In genomic region chr15:88623632-88624031, GRCh38 we compare ENCODE assay signal across 7 cellular contexts. TPM values are rescaled to one million over a fixed set of nuclear protein-coding genes. Genes with fewer than 3 reads are reported as not detected.
DNase-seq lines count a peak whose midpoint lies in the region; ATAC-seq and TF ChIP-seq lines count a peak whose summit lies in the region.

No MANE protein-coding gene starts in this region.

- no peak for TF ChIP-seq CTCF in WI38 (IDR thresholded peaks at IDR 0.05; ENCODE audit: low read depth, low read length)
- no peak for TF ChIP-seq CTCF in foreskin keratinocyte (conservative IDR thresholded peaks at IDR 0.05)

- in situ Hi-C loops in HAP-1 (cut with MboI; ENCODE audit: low sequenced_read_pairs): no loop called here

- no peaks in the 10 kb centered on the region for H3K9me3 ChIP-seq in HAP-1

- DNase-seq in HAP-1 (ENCODE audit: low spot score in 2 of 2) (peak in 1 of 2 experiments; percentile 32), foreskin keratinocyte (no peak), NCI-H2227 (lab: John Stamatoyannopoulos, UW; ENCODE audit: unreplicated experiment) (no peak), HCEC 1CT (no peak)
- peak; percentile 4 for DNase-seq in stimulated activated naive CD8-positive, alpha-beta T cell treated with anti-CD3 and anti-CD28 coated beads, Interleukin-15, Interleukin-2, amounts not matched to agents 100 U/mL and 50 U/mL, for 24 hours

- H3K4me1 ChIP-seq in HAP-1 (peaks cover 45% of the 10 kb centered on the region), foreskin keratinocyte (peaks cover 5% of the 10 kb centered on the region)

- H3K4me3 ChIP-seq in HAP-1 (peak overlapping the region; percentile 88), WI38 (ENCODE audit: low read depth, low read length) (peak overlapping the region; percentile 83)

- peaks cover 72% of the 10 kb centered on the region for H3K36me3 ChIP-seq in HAP-1 (replicated peaks)

- H3K27me3 ChIP-seq in HAP-1 (ENCODE audit: low read depth) (no peaks in the 10 kb centered on the region), foreskin keratinocyte (no peaks in the 10 kb centered on the region)

- ATAC-seq in foreskin keratinocyte (no peak), GM18505 (IDR thresholded peaks at IDR 0.05; ENCODE audit: unreplicated experiment) (no peak)
- ATAC-seq in stimulated activated naive CD8-positive, alpha-beta T cell treated with anti-CD3 and anti-CD28 coated beads, Interleukin-15, Interleukin-2, amounts not matched to agents 100 U/mL and 50 U/mL, for 24 hours: no peak

- H3K27ac ChIP-seq in foreskin keratinocyte: peak overlapping the region; percentile 95

- no peak for TF ChIP-seq POLR2A in GM18505 (IDR thresholded peaks at IDR 0.05; ENCODE audit: borderline replicate concordance, extremely low read depth, insufficient read depth, insufficient read length)

RNA-seq across cellular contexts. Expression of gene AEN, which starts 2.5 kb away (rescaled TPM):
- total RNA-seq in foreskin keratinocyte: 47.6 and 50.0 TPM in 2 replicates
- 25.8 and 26.6 TPM in 2 replicates for polyA plus RNA-seq in foreskin keratinocyte

RNA-seq across cellular contexts. Expression of gene ISG20, which starts 15.2 kb away (rescaled TPM):
- total RNA-seq in foreskin keratinocyte: 8.3 and 15.2 TPM in 2 replicates
- 14.6 and 24.8 TPM in 2 replicates for polyA plus RNA-seq in foreskin keratinocyte
